In genomic region chr7:36686499-36686898, GRCh38 we compare ENCODE assay signal across 8 cellular contexts. TPM values are rescaled to one million over a fixed set of nuclear protein-coding genes. Genes with fewer than 3 reads are reported as not detected.
DNase-seq lines count a peak whose midpoint lies in the region; ATAC-seq, FAIRE-seq and TF ChIP-seq lines count a peak whose summit lies in the region.

No MANE protein-coding gene starts in this region.

- H3K36me3 Mint-ChIP-seq in activated naive CD8-positive, alpha-beta T cell treated with anti-CD3 and anti-CD28 coated beads for 36 hours = peaks cover 28% of the 10 kb centered on the region
- no peaks in the 10 kb centered on the region for H3K36me3 Mint-ChIP-seq in osteocyte (ENCODE audit: unreplicated experiment)

- H3K36me3 ChIP-seq in RWPE2 (ENCODE audit: low read depth) = no peaks in the 10 kb centered on the region

- H3K4me3 ChIP-seq in RWPE2 (ENCODE audit: severe bottlenecking) = no peak overlapping the region

- H3K27me3 ChIP-seq in RWPE2 (ENCODE audit: insufficient read depth, poor library complexity, severe bottlenecking) = no peaks in the 10 kb centered on the region

- TF ChIP-seq CTCF in RWPE2 (IDR thresholded peaks at IDR 0.05; ENCODE audit: poor library complexity, severe bottlenecking) = no peak
- TF ChIP-seq CTCF in osteocyte (IDR thresholded peaks at IDR 0.05) = no peak

- peak overlapping the region; percentile 52 for H3K4me3 Mint-ChIP-seq in activated naive CD8-positive, alpha-beta T cell treated with anti-CD3 and anti-CD28 coated beads for 36 hours
- H3K4me3 Mint-ChIP-seq in osteocyte (ENCODE audit: unreplicated experiment) = no peak overlapping the region

- H3K4me1 Mint-ChIP-seq in activated naive CD8-positive, alpha-beta T cell treated with anti-CD3 and anti-CD28 coated beads for 36 hours = peaks cover 79% of the 10 kb centered on the region
- peaks cover 3% of the 10 kb centered on the region for H3K4me1 Mint-ChIP-seq in osteocyte (ENCODE audit: unreplicated experiment)

- H3K27ac ChIP-seq in RWPE2 (ENCODE audit: poor library complexity, severe bottlenecking) = peak overlapping the region; percentile 25

- no peaks in the 10 kb centered on the region for H3K9me3 ChIP-seq in RWPE2 (ENCODE audit: severe bottlenecking)

- FAIRE-seq in HTR-8/SVneo (lab: Jason Lieb, UNC) = no peak

- H3K27me3 Mint-ChIP-seq in activated naive CD8-positive, alpha-beta T cell treated with anti-CD3 and anti-CD28 coated beads for 36 hours = no peaks in the 10 kb centered on the region
- H3K27me3 Mint-ChIP-seq in osteocyte (ENCODE audit: unreplicated experiment) = peaks cover 4% of the 10 kb centered on the region

- DNase-seq in COLO829 (ENCODE audit: low spot score) = peak; percentile 33
- no peak for DNase-seq in RWPE2 (ENCODE audit: low spot score)
- DNase-seq in activated naive CD8-positive, alpha-beta T cell treated with anti-CD3 and anti-CD28 coated beads for 36 hours = peak; percentile 59
- peak; percentile 24 for DNase-seq in occipital lobe (lab: John Stamatoyannopoulos, UW)
- DNase-seq in osteocyte (ENCODE audit: extremely low spot score, unreplicated experiment) = no peak
- no peak for DNase-seq in DMS153 treated with DMSO at 0.1 percent for 48 hours (lab: John Stamatoyannopoulos, UW; ENCODE audit: unreplicated experiment)
- DNase-seq in HTR-8/SVneo (ENCODE audit: insufficient read length, low spot score) = no peak

- peaks cover 19% of the 10 kb centered on the region for H3K4me1 ChIP-seq in RWPE2 (ENCODE audit: insufficient read depth, poor library complexity, severe bottlenecking)

- ATAC-seq in RWPE2 (ENCODE audit: low read depth) (peak; percentile 93), GM18498 (IDR thresholded peaks at IDR 0.05; ENCODE audit: unreplicated experiment) (no peak)

- peak overlapping the region; percentile 96 for H3K27ac Mint-ChIP-seq in activated naive CD8-positive, alpha-beta T cell treated with anti-CD3 and anti-CD28 coated beads for 36 hours
- no peak overlapping the region for H3K27ac Mint-ChIP-seq in osteocyte (ENCODE audit: unreplicated experiment)

- H3K9me3 Mint-ChIP-seq in activated naive CD8-positive, alpha-beta T cell treated with anti-CD3 and anti-CD28 coated beads for 36 hours = peaks cover 9% of the 10 kb centered on the region
- H3K9me3 Mint-ChIP-seq in osteocyte (ENCODE audit: unreplicated experiment) = no peaks in the 10 kb centered on the region

RNA-seq across cellular contexts. Expression of gene AOAH, which starts 37.8 kb away (rescaled TPM):
- total RNA-seq in activated naive CD8-positive, alpha-beta T cell treated with anti-CD3 and anti-CD28 coated beads for 36 hours = 1 to 10 TPM; 5.3 to 7.1 TPM
- total RNA-seq in occipital lobe (3.6 TPM), osteocyte (not detected in 2 replicates)

Comparison
In these comparisons a context has a peak if more than half of its experiments do, and no peak if none do; other contexts are left out.
1. DNase-seq: peak in COLO829 (single experiment), activated naive CD8-positive, alpha-beta T cell treated with anti-CD3 and anti-CD28 coated beads for 36 hours (single experiment) and occipital lobe (single experiment); none in RWPE2 (single experiment), osteocyte (single experiment), DMS153 treated with DMSO at 0.1 percent for 48 hours (single experiment) and HTR-8/SVneo (single experiment).